Comparison of ENCODE assay signal across 27 cellular contexts in the genomic region with DNA sequence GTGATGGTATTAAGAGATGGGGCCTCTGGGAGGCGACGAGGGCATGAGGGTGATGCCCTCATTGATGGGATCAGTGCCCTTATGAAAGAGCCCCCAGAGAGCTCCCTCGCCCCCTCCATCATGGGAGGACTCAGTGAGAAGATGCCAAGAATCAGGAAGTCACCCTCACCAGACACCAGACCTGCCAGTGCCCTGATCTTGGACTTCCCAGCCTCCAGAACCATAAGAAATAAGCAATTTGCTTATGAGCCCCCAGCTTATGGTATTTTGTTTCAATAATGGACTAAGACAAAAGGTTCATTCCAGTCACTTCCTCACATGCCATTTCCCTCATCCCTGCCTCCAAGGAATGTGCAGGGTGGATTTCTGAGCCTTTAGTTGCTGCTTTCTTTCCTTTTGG.
"Had no signal": no experiment of that assay in that cellular context is flagged by ENCODE, and none has a peak within 500 bp of the region (broad histone marks: within the 10 kb centered on the region; RNA-seq: fewer than 3 reads in every experiment).

No MANE protein-coding gene starts in this region.

- H3K27me3 ChIP-seq: left lung, right atrium auricular region, stomach, testis, thyroid gland, transverse colon, upper lobe of right lung had no signal

- ATAC-seq: left colon; left lung; lower lobe of right lung; naive thymus-derived CD8-positive, alpha-beta T cell; sciatic nerve; stimulated activated naive B cell treated with anti-CD40 and anti-IgM and Interleukin-4, amounts not matched to agents 10 μg/mL and 1 μg/mL and 100 μg/mL, for 72 hours; stimulated activated naive CD8-positive, alpha-beta T cell treated with anti-CD3 and anti-CD28 coated beads, Interleukin-15, Interleukin-2, amounts not matched to agents 100 U/mL and 50 U/mL, for 24 hours; upper lobe of right lung had no signal

- H3K27ac ChIP-seq: left lung, lower lobe of right lung, parathyroid adenoma, right atrium auricular region, skin epidermis, stomach, testis, thyroid gland, transverse colon, upper lobe of right lung had no signal

- H3K9ac ChIP-seq: parathyroid adenoma had no signal

- DNase-seq: hypothalamus; immature natural killer cell; kidney; left colon; left lung; lower lobe of right lung; mammary epithelial cell; mesenchymal stem cell; naive thymus-derived CD8-positive, alpha-beta T cell; nucleus accumbens; stimulated activated CD4-positive, alpha-beta T cell treated with anti-CD3 and anti-CD28 coated beads, Interleukin-12 subunit alpha, Interleukin-12 subunit beta, amount 100 ng/mL, for 4 hours; stimulated activated CD4-positive, alpha-beta T cell treated with anti-CD3 and anti-CD28 coated beads, Interleukin-15, amount 100 ng/mL, for 24 hours; stimulated activated CD4-positive, alpha-beta T cell treated with anti-CD3 and anti-CD28 coated beads, Interleukin-2, amount 100 ng/mL, for 24 hours; stimulated activated CD4-positive, alpha-beta T cell treated with anti-CD3 and anti-CD28 coated beads, Interleukin-4, amount 100 ng/mL, for 1 hour; stimulated activated naive B cell treated with anti-CD40 and anti-IgM and Interleukin-4, amounts not matched to agents 10 μg/mL and 1 μg/mL and 100 μg/mL, for 72 hours; stimulated activated naive CD8-positive, alpha-beta T cell treated with anti-CD3 and anti-CD28 coated beads, Interleukin-15, Interleukin-2, amounts not matched to agents 100 U/mL and 50 U/mL, for 24 hours; stomach; testis; thyroid gland; transverse colon; upper lobe of right lung had no signal

- H3K4me3 ChIP-seq: left lung, lower lobe of right lung, right atrium auricular region, skin epidermis, stomach, testis, thyroid gland, transverse colon, upper lobe of right lung had no signal

- H3K9me3 ChIP-seq: testis, thyroid gland had no signal

- H3K4me1 ChIP-seq: parathyroid adenoma had no signal

- H3K4me3 Mint-ChIP-seq: immature natural killer cell; naive thymus-derived CD8-positive, alpha-beta T cell; nephron; neural crest cell; stimulated activated naive B cell treated with anti-CD40 and anti-IgM and Interleukin-4, amounts not matched to agents 10 μg/mL and 1 μg/mL and 100 μg/mL, for 72 hours had no signal

- H2AFZ ChIP-seq: parathyroid adenoma had no signal

- H3K27ac Mint-ChIP-seq: naive thymus-derived CD8-positive, alpha-beta T cell; nephron; stimulated activated naive B cell treated with anti-CD40 and anti-IgM and Interleukin-4, amounts not matched to agents 10 μg/mL and 1 μg/mL and 100 μg/mL, for 72 hours had no signal

- H3K27me3 Mint-ChIP-seq: naive thymus-derived CD8-positive, alpha-beta T cell; stimulated activated naive B cell treated with anti-CD40 and anti-IgM and Interleukin-4, amounts not matched to agents 10 μg/mL and 1 μg/mL and 100 μg/mL, for 72 hours had no signal
